Comparison of ENCODE assay signal across 2 cellular contexts in genomic region chr4:31379364-31379763, GRCh38.
TF ChIP-seq lines count a peak whose summit lies in the region.

No MANE protein-coding gene starts in this region.

TF ChIP-seq in HepG2, 621 proteins besides CTCF, POLR2A, EP300 and RAD21:
- TF ChIP-seq MAFF (IDR thresholded peaks at IDR 0.05; ENCODE audit: low read depth, low read length) (peak; percentile 84), MYC (CRISPR knock-in tag; IDR thresholded peaks at IDR 0.05; ENCODE audit: borderline replicate concordance) (no peak), ZNF235 (CRISPR knock-in tag; IDR thresholded peaks at IDR 0.05; ENCODE audit: borderline replicate concordance) (no peak), HES4 (CRISPR knock-in tag; IDR thresholded peaks at IDR 0.05; ENCODE audit: borderline replicate concordance) (no peak), GFI1 (CRISPR knock-in tag; IDR thresholded peaks at IDR 0.05; ENCODE audit: borderline replicate concordance) (no peak), MAFK (conservative IDR thresholded peaks at IDR 0.05 in 1 of 2, IDR thresholded peaks at IDR 0.05 in 1 of 2; ENCODE audit: low read length in 2 of 2) (peak; percentile 86 to 94), ARHGAP35 (CRISPR knock-in tag; IDR thresholded peaks at IDR 0.05; ENCODE audit: borderline replicate concordance) (no peak), PTBP1 (IDR thresholded peaks at IDR 0.05; ENCODE audit: low read depth, low read length, poor library complexity, severe bottlenecking) (no peak), NR2F1 (CRISPR knock-in tag; IDR thresholded peaks at IDR 0.05) (no peak)
- TF ChIP-seq, protein P1, sequence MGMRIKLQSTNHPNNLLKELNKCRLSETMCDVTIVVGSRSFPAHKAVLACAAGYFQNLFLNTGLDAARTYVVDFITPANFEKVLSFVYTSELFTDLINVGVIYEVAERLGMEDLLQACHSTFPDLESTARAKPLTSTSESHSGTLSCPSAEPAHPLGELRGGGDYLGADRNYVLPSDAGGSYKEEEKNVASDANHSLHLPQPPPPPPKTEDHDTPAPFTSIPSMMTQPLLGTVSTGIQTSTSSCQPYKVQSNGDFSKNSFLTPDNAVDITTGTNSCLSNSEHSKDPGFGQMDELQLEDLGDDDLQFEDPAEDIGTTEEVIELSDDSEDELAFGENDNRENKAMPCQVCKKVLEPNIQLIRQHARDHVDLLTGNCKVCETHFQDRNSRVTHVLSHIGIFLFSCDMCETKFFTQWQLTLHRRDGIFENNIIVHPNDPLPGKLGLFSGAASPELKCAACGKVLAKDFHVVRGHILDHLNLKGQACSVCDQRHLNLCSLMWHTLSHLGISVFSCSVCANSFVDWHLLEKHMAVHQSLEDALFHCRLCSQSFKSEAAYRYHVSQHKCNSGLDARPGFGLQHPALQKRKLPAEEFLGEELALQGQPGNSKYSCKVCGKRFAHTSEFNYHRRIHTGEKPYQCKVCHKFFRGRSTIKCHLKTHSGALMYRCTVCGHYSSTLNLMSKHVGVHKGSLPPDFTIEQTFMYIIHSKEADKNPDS (CRISPR knock-in tag; IDR thresholded peaks at IDR 0.05), result no peak
TF ChIP-seq in HepG2: peak in this region for 2.

TF ChIP-seq in H1, 55 proteins besides CTCF, POLR2A, EP300 and RAD21:
- TF ChIP-seq SIN3A (conservative IDR thresholded peaks at IDR 0.05 in 1 of 2, IDR thresholded peaks at IDR 0.05 in 1 of 2; ENCODE audit: low read depth in 1 of 2, low read length in 2 of 2) (no peak), JUN (IDR thresholded peaks at IDR 0.05; ENCODE audit: low read depth, low read length) (no peak), ZNF274 (IDR thresholded peaks at IDR 0.05; ENCODE audit: borderline replicate concordance, extremely low read depth, low read length) (no peak), MAFK (IDR thresholded peaks at IDR 0.05; ENCODE audit: low read depth, low read length) (peak; percentile 23; the same call in 1 of the 2 replicates)
